Comparison of ENCODE assay signal across 1 cellular context in the genomic region with DNA sequence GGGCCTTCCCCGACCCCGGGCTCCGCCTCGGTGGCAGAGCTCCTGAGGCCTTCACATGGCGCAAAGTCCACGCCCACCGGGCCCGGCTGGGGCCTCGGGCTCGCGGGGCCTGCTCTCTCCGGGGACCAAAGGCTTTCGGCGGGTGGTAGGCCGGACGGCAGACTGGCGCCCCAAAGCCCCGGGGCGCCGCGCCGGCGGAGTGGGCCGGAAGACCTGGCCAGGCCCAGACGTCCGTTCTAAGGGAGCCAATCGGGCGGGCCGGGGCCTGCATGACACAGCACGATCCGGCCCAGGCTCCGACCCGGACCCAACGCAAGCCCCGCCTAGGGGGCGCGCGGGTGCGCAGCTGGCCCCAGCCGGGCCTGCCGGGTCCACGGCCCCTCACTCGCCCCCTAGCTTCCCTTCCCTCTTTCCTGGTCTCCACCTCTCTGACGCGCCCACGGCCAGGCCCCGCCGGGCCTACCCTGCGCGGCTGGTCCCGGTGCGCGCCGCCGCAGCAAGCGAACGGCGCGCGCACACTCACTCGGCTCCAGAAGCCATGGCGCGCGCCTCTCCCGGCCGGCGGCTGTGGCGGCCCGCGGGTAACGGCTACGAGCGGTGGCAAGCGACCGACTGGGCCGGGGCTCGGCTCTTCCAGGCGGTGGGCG.
TF ChIP-seq lines count a peak whose summit lies in the region.

No MANE protein-coding gene starts in this region.

TF ChIP-seq in HepG2, 621 proteins besides CTCF, POLR2A, EP300 and RAD21 (continued from another document and continues in another):
- no peak for TF ChIP-seq IKZF1 (IDR thresholded peaks at IDR 0.05)
- no peak for TF ChIP-seq NR2F6 (IDR thresholded peaks at IDR 0.05)
- TF ChIP-seq NR2F6 (CRISPR knock-in tag; IDR thresholded peaks at IDR 0.05) = no peak
- no peak for TF ChIP-seq ZNF12 (CRISPR knock-in tag; IDR thresholded peaks at IDR 0.05)
- TF ChIP-seq, protein P1, sequence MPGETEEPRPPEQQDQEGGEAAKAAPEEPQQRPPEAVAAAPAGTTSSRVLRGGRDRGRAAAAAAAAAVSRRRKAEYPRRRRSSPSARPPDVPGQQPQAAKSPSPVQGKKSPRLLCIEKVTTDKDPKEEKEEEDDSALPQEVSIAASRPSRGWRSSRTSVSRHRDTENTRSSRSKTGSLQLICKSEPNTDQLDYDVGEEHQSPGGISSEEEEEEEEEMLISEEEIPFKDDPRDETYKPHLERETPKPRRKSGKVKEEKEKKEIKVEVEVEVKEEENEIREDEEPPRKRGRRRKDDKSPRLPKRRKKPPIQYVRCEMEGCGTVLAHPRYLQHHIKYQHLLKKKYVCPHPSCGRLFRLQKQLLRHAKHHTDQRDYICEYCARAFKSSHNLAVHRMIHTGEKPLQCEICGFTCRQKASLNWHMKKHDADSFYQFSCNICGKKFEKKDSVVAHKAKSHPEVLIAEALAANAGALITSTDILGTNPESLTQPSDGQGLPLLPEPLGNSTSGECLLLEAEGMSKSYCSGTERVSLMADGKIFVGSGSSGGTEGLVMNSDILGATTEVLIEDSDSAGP (CRISPR knock-in tag; IDR thresholded peaks at IDR 0.05; ENCODE audit: borderline replicate concordance) = peak; percentile 77
- TF ChIP-seq AKAP8 (CRISPR knock-in tag; IDR thresholded peaks at IDR 0.05) = no peak
- peak; percentile 49; the same call in 1 of the 2 replicates for TF ChIP-seq KDM3A (CRISPR knock-in tag; IDR thresholded peaks at IDR 0.05; ENCODE audit: low read depth)
- TF ChIP-seq ZNF274 (CRISPR knock-in tag; IDR thresholded peaks at IDR 0.05) = peak; percentile 27; the same call in 1 of the 2 replicates
- no peak for TF ChIP-seq BHLHE40 (IDR thresholded peaks at IDR 0.05; ENCODE audit: low read length)
- TF ChIP-seq, protein P2, sequence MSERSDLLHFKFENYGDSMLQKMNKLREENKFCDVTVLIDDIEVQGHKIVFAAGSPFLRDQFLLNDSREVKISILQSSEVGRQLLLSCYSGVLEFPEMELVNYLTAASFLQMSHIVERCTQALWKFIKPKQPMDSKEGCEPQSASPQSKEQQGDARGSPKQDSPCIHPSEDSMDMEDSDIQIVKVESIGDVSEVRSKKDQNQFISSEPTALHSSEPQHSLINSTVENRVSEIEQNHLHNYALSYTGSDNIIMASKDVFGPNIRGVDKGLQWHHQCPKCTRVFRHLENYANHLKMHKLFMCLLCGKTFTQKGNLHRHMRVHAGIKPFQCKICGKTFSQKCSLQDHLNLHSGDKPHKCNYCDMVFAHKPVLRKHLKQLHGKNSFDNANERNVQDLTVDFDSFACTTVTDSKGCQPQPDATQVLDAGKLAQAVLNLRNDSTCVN (CRISPR knock-in tag; IDR thresholded peaks at IDR 0.05; ENCODE audit: borderline replicate concordance) = peak; percentile 34; the same call in 1 of the 2 replicates
- TF ChIP-seq, protein P3, sequence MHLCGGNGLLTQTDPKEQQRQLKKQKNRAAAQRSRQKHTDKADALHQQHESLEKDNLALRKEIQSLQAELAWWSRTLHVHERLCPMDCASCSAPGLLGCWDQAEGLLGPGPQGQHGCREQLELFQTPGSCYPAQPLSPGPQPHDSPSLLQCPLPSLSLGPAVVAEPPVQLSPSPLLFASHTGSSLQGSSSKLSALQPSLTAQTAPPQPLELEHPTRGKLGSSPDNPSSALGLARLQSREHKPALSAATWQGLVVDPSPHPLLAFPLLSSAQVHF (CRISPR knock-in tag; IDR thresholded peaks at IDR 0.05) = no peak
- TF ChIP-seq, protein P4, sequence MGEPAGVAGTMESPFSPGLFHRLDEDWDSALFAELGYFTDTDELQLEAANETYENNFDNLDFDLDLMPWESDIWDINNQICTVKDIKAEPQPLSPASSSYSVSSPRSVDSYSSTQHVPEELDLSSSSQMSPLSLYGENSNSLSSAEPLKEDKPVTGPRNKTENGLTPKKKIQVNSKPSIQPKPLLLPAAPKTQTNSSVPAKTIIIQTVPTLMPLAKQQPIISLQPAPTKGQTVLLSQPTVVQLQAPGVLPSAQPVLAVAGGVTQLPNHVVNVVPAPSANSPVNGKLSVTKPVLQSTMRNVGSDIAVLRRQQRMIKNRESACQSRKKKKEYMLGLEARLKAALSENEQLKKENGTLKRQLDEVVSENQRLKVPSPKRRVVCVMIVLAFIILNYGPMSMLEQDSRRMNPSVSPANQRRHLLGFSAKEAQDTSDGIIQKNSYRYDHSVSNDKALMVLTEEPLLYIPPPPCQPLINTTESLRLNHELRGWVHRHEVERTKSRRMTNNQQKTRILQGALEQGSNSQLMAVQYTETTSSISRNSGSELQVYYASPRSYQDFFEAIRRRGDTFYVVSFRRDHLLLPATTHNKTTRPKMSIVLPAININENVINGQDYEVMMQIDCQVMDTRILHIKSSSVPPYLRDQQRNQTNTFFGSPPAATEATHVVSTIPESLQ (CRISPR knock-in tag; conservative IDR thresholded peaks at IDR 0.05) = no peak
- peak; percentile 66; the same call in 1 of the 2 replicates for TF ChIP-seq ZNF563 (CRISPR knock-in tag; IDR thresholded peaks at IDR 0.05)
- TF ChIP-seq MIER2 (CRISPR knock-in tag; IDR thresholded peaks at IDR 0.05) = no peak
- peak; percentile 86 for TF ChIP-seq HNRNPLL (IDR thresholded peaks at IDR 0.05; ENCODE audit: low read depth, low read length, poor library complexity, severe bottlenecking)
- TF ChIP-seq ZBTB3 (CRISPR knock-in tag; IDR thresholded peaks at IDR 0.05; ENCODE audit: borderline replicate concordance, low read depth) = peak; percentile 75; the same call in 1 of the 2 replicates
- TF ChIP-seq RAD51 (IDR thresholded peaks at IDR 0.05; ENCODE audit: borderline replicate concordance) = no peak
- TF ChIP-seq, protein P5, sequence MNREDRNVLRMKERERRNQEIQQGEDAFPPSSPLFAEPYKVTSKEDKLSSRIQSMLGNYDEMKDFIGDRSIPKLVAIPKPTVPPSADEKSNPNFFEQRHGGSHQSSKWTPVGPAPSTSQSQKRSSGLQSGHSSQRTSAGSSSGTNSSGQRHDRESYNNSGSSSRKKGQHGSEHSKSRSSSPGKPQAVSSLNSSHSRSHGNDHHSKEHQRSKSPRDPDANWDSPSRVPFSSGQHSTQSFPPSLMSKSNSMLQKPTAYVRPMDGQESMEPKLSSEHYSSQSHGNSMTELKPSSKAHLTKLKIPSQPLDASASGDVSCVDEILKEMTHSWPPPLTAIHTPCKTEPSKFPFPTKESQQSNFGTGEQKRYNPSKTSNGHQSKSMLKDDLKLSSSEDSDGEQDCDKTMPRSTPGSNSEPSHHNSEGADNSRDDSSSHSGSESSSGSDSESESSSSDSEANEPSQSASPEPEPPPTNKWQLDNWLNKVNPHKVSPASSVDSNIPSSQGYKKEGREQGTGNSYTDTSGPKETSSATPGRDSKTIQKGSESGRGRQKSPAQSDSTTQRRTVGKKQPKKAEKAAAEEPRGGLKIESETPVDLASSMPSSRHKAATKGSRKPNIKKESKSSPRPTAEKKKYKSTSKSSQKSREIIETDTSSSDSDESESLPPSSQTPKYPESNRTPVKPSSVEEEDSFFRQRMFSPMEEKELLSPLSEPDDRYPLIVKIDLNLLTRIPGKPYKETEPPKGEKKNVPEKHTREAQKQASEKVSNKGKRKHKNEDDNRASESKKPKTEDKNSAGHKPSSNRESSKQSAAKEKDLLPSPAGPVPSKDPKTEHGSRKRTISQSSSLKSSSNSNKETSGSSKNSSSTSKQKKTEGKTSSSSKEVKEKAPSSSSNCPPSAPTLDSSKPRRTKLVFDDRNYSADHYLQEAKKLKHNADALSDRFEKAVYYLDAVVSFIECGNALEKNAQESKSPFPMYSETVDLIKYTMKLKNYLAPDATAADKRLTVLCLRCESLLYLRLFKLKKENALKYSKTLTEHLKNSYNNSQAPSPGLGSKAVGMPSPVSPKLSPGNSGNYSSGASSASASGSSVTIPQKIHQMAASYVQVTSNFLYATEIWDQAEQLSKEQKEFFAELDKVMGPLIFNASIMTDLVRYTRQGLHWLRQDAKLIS (CRISPR knock-in tag; IDR thresholded peaks at IDR 0.05) = peak; percentile 62
- TF ChIP-seq, protein P6, sequence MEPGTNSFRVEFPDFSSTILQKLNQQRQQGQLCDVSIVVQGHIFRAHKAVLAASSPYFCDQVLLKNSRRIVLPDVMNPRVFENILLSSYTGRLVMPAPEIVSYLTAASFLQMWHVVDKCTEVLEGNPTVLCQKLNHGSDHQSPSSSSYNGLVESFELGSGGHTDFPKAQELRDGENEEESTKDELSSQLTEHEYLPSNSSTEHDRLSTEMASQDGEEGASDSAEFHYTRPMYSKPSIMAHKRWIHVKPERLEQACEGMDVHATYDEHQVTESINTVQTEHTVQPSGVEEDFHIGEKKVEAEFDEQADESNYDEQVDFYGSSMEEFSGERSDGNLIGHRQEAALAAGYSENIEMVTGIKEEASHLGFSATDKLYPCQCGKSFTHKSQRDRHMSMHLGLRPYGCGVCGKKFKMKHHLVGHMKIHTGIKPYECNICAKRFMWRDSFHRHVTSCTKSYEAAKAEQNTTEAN (CRISPR knock-in tag; conservative IDR thresholded peaks at IDR 0.05) = no peak
- TF ChIP-seq ARHGAP35 (CRISPR knock-in tag; IDR thresholded peaks at IDR 0.05; ENCODE audit: borderline replicate concordance) = no peak
- no peak for TF ChIP-seq TBX3 (IDR thresholded peaks at IDR 0.05; ENCODE audit: borderline replicate concordance)
- TF ChIP-seq ZNF335 (CRISPR knock-in tag; IDR thresholded peaks at IDR 0.05) = no peak
- TF ChIP-seq KLF11 (CRISPR knock-in tag; IDR thresholded peaks at IDR 0.05) = no peak
- TF ChIP-seq, protein P7, sequence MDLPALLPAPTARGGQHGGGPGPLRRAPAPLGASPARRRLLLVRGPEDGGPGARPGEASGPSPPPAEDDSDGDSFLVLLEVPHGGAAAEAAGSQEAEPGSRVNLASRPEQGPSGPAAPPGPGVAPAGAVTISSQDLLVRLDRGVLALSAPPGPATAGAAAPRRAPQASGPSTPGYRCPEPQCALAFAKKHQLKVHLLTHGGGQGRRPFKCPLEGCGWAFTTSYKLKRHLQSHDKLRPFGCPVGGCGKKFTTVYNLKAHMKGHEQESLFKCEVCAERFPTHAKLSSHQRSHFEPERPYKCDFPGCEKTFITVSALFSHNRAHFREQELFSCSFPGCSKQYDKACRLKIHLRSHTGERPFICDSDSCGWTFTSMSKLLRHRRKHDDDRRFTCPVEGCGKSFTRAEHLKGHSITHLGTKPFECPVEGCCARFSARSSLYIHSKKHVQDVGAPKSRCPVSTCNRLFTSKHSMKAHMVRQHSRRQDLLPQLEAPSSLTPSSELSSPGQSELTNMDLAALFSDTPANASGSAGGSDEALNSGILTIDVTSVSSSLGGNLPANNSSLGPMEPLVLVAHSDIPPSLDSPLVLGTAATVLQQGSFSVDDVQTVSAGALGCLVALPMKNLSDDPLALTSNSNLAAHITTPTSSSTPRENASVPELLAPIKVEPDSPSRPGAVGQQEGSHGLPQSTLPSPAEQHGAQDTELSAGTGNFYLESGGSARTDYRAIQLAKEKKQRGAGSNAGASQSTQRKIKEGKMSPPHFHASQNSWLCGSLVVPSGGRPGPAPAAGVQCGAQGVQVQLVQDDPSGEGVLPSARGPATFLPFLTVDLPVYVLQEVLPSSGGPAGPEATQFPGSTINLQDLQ (CRISPR knock-in tag; IDR thresholded peaks at IDR 0.05) = peak; percentile 66; the same call in 1 of the 2 replicates
- TF ChIP-seq, protein P8, sequence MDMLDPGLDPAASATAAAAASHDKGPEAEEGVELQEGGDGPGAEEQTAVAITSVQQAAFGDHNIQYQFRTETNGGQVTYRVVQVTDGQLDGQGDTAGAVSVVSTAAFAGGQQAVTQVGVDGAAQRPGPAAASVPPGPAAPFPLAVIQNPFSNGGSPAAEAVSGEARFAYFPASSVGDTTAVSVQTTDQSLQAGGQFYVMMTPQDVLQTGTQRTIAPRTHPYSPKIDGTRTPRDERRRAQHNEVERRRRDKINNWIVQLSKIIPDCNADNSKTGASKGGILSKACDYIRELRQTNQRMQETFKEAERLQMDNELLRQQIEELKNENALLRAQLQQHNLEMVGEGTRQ (IDR thresholded peaks at IDR 0.05; ENCODE audit: low read depth, low read length) = no peak
- TF ChIP-seq, protein P8 (CRISPR knock-in tag; IDR thresholded peaks at IDR 0.05; ENCODE audit: borderline replicate concordance) = no peak
- no peak for TF ChIP-seq RFXAP (CRISPR knock-in tag; IDR thresholded peaks at IDR 0.05; ENCODE audit: borderline replicate concordance)
- TF ChIP-seq, protein P9, sequence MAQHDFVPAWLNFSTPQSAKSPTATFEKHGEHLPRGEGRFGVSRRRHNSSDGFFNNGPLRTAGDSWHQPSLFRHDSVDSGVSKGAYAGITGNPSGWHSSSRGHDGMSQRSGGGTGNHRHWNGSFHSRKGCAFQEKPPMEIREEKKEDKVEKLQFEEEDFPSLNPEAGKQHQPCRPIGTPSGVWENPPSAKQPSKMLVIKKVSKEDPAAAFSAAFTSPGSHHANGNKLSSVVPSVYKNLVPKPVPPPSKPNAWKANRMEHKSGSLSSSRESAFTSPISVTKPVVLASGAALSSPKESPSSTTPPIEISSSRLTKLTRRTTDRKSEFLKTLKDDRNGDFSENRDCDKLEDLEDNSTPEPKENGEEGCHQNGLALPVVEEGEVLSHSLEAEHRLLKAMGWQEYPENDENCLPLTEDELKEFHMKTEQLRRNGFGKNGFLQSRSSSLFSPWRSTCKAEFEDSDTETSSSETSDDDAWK (CRISPR knock-in tag; IDR thresholded peaks at IDR 0.05) = no peak
- no peak for TF ChIP-seq ZNF253 (CRISPR knock-in tag; IDR thresholded peaks at IDR 0.05; ENCODE audit: borderline replicate concordance)
- TF ChIP-seq, protein P10, sequence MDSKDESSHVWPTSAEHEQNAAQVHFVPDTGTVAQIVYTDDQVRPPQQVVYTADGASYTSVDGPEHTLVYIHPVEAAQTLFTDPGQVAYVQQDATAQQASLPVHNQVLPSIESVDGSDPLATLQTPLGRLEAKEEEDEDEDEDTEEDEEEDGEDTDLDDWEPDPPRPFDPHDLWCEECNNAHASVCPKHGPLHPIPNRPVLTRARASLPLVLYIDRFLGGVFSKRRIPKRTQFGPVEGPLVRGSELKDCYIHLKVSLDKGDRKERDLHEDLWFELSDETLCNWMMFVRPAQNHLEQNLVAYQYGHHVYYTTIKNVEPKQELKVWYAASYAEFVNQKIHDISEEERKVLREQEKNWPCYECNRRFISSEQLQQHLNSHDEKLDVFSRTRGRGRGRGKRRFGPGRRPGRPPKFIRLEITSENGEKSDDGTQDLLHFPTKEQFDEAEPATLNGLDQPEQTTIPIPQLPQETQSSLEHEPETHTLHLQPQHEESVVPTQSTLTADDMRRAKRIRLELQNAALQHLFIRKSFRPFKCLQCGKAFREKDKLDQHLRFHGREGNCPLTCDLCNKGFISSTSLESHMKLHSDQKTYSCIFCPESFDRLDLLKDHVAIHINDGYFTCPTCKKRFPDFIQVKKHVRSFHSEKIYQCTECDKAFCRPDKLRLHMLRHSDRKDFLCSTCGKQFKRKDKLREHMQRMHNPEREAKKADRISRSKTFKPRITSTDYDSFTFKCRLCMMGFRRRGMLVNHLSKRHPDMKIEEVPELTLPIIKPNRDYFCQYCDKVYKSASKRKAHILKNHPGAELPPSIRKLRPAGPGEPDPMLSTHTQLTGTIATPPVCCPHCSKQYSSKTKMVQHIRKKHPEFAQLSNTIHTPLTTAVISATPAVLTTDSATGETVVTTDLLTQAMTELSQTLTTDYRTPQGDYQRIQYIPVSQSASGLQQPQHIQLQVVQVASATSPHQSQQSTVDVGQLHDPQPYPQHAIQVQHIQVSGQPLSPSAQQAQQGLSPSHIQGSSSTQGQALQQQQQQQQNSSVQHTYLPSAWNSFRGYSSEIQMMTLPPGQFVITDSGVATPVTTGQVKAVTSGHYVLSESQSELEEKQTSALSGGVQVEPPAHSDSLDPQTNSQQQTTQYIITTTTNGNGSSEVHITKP (CRISPR knock-in tag; IDR thresholded peaks at IDR 0.05; ENCODE audit: low read depth) = no peak
- no peak for TF ChIP-seq SMAD3 (CRISPR knock-in tag; IDR thresholded peaks at IDR 0.05)
- no peak for TF ChIP-seq ZMYM2 (CRISPR knock-in tag; IDR thresholded peaks at IDR 0.05)
- TF ChIP-seq ZNF451 (CRISPR knock-in tag; IDR thresholded peaks at IDR 0.05) = 0 out of 2 replicates have a peak, but pooled peaks have one; percentile 3
